7 cellular contexts compared by ENCODE assay signal in the genomic region with DNA sequence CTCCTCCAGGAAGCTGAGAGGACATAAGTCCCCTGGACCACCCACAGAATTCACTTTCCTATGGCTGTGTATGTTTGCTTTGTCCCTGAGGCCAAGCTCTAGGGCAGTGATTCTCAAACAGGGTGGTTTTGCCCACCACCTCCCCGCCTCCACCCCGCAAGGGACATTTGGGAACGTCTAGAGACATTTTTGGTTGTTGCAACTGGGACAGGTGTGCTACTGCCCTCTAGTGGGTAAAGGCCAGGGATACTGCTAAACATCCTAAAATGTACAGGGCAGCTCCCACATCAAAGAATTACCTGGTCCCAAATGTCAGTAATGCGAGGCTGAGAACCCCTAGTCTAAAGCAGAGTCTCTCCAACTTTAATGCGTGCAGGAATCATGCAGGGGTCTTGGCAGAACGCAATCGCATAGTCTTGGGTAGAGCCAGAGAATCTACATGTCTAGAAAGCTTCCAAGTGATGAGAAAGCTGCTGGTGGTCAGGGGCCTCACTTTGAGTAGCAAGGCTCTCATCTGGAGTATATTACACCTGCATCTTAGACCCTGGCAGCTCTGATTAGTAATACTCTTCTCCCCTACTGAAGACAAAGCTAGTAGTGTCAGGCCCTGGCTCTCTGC.
DNase-seq lines count a peak whose midpoint lies in the region; ATAC-seq and TF ChIP-seq lines count a peak whose summit lies in the region.

No MANE protein-coding gene starts in this region.

- no peaks in the 10 kb centered on the region for H3K9me2 ChIP-seq in MM.1S (replicated peaks; ENCODE audit: insufficient read depth, low read length)

- no peaks in the 10 kb centered on the region for H4K20me1 ChIP-seq in MM.1S (ENCODE audit: insufficient read depth, low read length)

- no peaks in the 10 kb centered on the region for H3K4me1 ChIP-seq in MM.1S (ENCODE audit: low read length)

- no peak overlapping the region for H2AFZ ChIP-seq in MM.1S (ENCODE audit: low read length)

- no peak overlapping the region for H3K9ac ChIP-seq in MM.1S (ENCODE audit: low read length)

- no peaks in the 10 kb centered on the region for H3K9me3 ChIP-seq in MM.1S (replicated peaks; ENCODE audit: insufficient read depth, low read length)

- no peak overlapping the region for H3K4me3 ChIP-seq in MM.1S (ENCODE audit: low read length)

- CTCF ChIA-PET in GM10248 (lab: Yijun Ruan, JAX) = interaction anchor here (0.7 to 11.4 kb wide), 56 partner anchors 9 to 675 kb away, joined by 3 to 183 read pairs (median 5); partner anchors contain the start of genes STK4, TOMM34, WFDC12 and WFDC5

- TF ChIP-seq CTCF in GM10248 (IDR thresholded peaks at IDR 0.05; ENCODE audit: control extremely low read depth, extremely low read depth, low read depth, missing control alignments) (peak; percentile 77), MM.1S (IDR thresholded peaks at IDR 0.05; ENCODE audit: low read length) (peak; percentile 69)

- H3K36me3 ChIP-seq in MM.1S (replicated peaks; ENCODE audit: insufficient read depth, low read length) = no peaks in the 10 kb centered on the region

- POLR2A ChIA-PET in GM10248 (lab: Yijun Ruan, JAX) = no interaction called here

- H3K27me3 ChIP-seq in MM.1S (replicated peaks; ENCODE audit: insufficient read depth, low read length) = no peaks in the 10 kb centered on the region

- H3K27ac ChIP-seq in MM.1S (ENCODE audit: low read length) = no peak overlapping the region

- DNase-seq in GM10248 (ENCODE audit: extremely low spot score) = peak; percentile 69
- peak; percentile 71 for DNase-seq in MM.1S
- DNase-seq in T-helper 22 cell (ENCODE audit: low read depth) = peak; percentile 11
- peak; percentile 79 for DNase-seq in astrocyte of the hippocampus (ENCODE audit: low read depth, low spot score)
- DNase-seq in iPS DF 4.7 (ENCODE audit: extremely low read depth, low spot score) = peak; percentile 62
- peak; percentile 21 to 44 (median 38) for DNase-seq in stimulated activated CD4-positive, alpha-beta T cell treated with anti-CD3 and anti-CD28 coated beads, Interleukin-1b, Interleukin-23, amount 100 ng/mL, for 24 hours (ENCODE audit: low read depth in 4 of 4, low spot score in 1 of 4)

- no peaks in the 10 kb centered on the region for H3F3A ChIP-seq in MM.1S (ENCODE audit: insufficient read depth, low read length)

- no peak overlapping the region for H3K4me2 ChIP-seq in MM.1S (ENCODE audit: low read depth, low read length)

- no peak for ATAC-seq in GM19023 (IDR thresholded peaks at IDR 0.05; ENCODE audit: unreplicated experiment)

- H3K79me2 ChIP-seq in MM.1S (ENCODE audit: low read length) = no peaks in the 10 kb centered on the region

Comparison
In these comparisons a context has a peak if more than half of its experiments do, and no peak if none do; other contexts are left out.
1. DNase-seq: peak in every context shown above with its lines; median percentile 79 in astrocyte of the hippocampus; 71 in MM.1S; 69 in GM10248; 62 in iPS DF 4.7; 38 in stimulated activated CD4-positive, alpha-beta T cell treated with anti-CD3 and anti-CD28 coated beads, Interleukin-1b, Interleukin-23, amount 100 ng/mL, for 24 hours; 11 in T-helper 22 cell.